ENCODE assay signal across 8 cellular contexts in the genomic region with DNA sequence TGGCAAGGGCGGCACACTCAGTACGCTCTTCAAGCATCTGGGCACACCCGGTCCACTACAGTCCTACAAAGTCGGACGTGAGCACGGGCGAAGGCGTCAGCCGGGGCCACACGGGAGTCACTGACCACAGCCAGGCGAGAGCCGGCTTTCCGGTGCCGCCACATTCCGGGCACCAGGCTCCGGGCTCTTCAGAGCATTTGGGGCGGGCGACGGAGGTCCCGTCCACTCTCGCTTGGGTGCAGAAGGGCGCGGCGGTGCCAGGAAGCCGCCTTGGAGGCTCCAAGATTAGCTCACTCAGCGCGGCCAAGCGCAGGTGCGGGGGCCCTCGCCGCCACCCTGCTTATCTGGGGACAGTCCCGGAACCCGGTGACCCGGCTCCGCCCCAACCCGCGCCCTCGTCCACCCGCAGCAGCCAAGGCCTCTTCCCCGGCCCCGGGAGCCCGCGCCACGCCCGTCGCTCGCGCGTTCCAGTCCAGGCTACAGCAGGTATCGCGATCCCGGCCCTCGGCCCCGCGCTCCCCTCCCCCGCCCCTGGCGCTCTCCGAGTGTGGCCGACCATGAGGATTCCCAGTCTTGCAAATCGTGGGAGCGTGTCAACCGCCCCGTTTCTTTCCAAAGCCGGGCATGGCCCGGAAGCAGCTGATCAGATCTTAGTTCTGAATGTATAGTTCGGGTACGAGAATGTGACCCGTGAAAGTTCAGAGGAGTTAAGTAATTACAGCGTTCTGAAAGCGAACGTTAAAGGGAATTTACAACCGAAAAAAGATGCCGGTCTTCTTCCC. TPM values are rescaled to one million over a fixed set of nuclear protein-coding genes. Genes with fewer than 3 reads are reported as not detected.
DNase-seq lines count a peak whose midpoint lies in the region; ATAC-seq, FAIRE-seq and TF ChIP-seq lines count a peak whose summit lies in the region.

TSS of gene ADPRH (plus strand) at position 127 of the 782 bp plus-strand sequence. CDS start 2,678 bp downstream, outside the sequence.

- H3K36me3 ChIP-seq in BE2C (no peaks in the 10 kb centered on the region), pancreas (no peaks in the 10 kb centered on the region), aorta (ENCODE audit: control insufficient read depth in 1 of 2, insufficient read depth in 2 of 2, low read length in 1 of 2) (no peaks in the 10 kb centered on the region)

- peak within 1 kb of the TSS; percentile 57 for H3K4me3 ChIP-seq in BE2C (ENCODE audit: low read depth, low read length)
- peak within 1 kb of the TSS; percentile 40 to 69 (median 52) for H3K4me3 ChIP-seq in pancreas
- H3K4me3 ChIP-seq in aorta (ENCODE audit: low read length in 2 of 2) = peak within 1 kb of the TSS; percentile 49 to 83

- WGBS in pancreas, 2 donors = 0% methylated on average over 73 of the region's 73 CpGs
- WGBS in aorta, 2 donors = 0 to 1% methylated on average over 72 to 73 of the region's 73 CpGs

- ATAC-seq in GM18909 (IDR thresholded peaks at IDR 0.05; ENCODE audit: poor library complexity, unreplicated experiment) (peak; percentile 73), HG03103 (IDR thresholded peaks at IDR 0.05; ENCODE audit: low read depth, unreplicated experiment) (peak; percentile 49), Right ventricle myocardium superior (ENCODE audit: poor library complexity) (peak; percentile 96), pancreas (peak; percentile 94 to 98 (median 96)), aorta (ENCODE audit: low FRiP score) (peak; percentile 95)
- peak; percentile 91 for ATAC-seq in activated naive CD4-positive, alpha-beta T cell treated with anti-CD3 and anti-CD28 coated beads, Interleukin-2, amount 50 U/mL, for 72 hours

- H3K36me3 Mint-ChIP-seq in activated naive CD4-positive, alpha-beta T cell treated with anti-CD3 and anti-CD28 coated beads, Interleukin-2, amount 50 U/mL, for 72 hours = peaks cover 0 to 5% of the 10 kb centered on the region in 2 donors

- H3K9me3 Mint-ChIP-seq in activated naive CD4-positive, alpha-beta T cell treated with anti-CD3 and anti-CD28 coated beads, Interleukin-2, amount 50 U/mL, for 72 hours = no peaks in the 10 kb centered on the region

- H3K27me3 ChIP-seq in BE2C (no peaks in the 10 kb centered on the region), pancreas (no peaks in the 10 kb centered on the region), aorta (ENCODE audit: control insufficient read depth in 1 of 2, insufficient read depth in 2 of 2, low read length in 1 of 2) (no peaks in the 10 kb centered on the region)

- DNase-seq in BE2C = peak; percentile 74
- DNase-seq in OCI-M1 (lab: John Stamatoyannopoulos, UW) = peak; percentile 54
- DNase-seq in activated naive CD4-positive, alpha-beta T cell treated with anti-CD3 and anti-CD28 coated beads, Interleukin-2, amount 50 U/mL, for 72 hours (ENCODE audit: low spot score in 2 of 2) = peak; percentile 59 to 81
- peak; percentile 91 for DNase-seq in Right ventricle myocardium superior
- peak; percentile 86 to 94 (median 89) for DNase-seq in pancreas
- peak; percentile 85 to 92 for DNase-seq in aorta

- H3K27ac ChIP-seq in pancreas = peak within 1 kb of the TSS; percentile 82 to 91 (median 89)
- H3K27ac ChIP-seq in aorta (ENCODE audit: low read depth in 1 of 2, low read length in 2 of 2) = peak within 1 kb of the TSS; percentile 23 to 87

- intact Hi-C loops in Right ventricle myocardium superior (cut with DNase I) (no loop called here), pancreas (cut with DNase I) (no loop called here), aorta (cut with DNase I) (loop anchor here in 1 of 2 donors (1.0 to 5.0 kb wide), 3 partner anchors 48 to 97 kb away; partner anchors contain the start of gene COX17)

- H3K4me1 ChIP-seq in BE2C (no peaks in the 10 kb centered on the region), pancreas (peaks cover 0 to 6% (median 0%) of the 10 kb centered on the region in 3 donors), aorta (ENCODE audit: control insufficient read depth in 1 of 2, insufficient read depth in 2 of 2, low read length in 2 of 2) (no peaks in the 10 kb centered on the region)

- FAIRE-seq in pancreas (lab: Jason Lieb, UNC) = no peak

- no peak for TF ChIP-seq CTCF in BE2C (IDR thresholded peaks at IDR 0.05; ENCODE audit: low read depth, low read length)
- TF ChIP-seq CTCF in pancreas (IDR thresholded peaks at IDR 0.05) = no peak

- no peaks in the 10 kb centered on the region for H3K9me3 ChIP-seq in BE2C
- H3K9me3 ChIP-seq in pancreas = no peaks in the 10 kb centered on the region
- no peaks in the 10 kb centered on the region for H3K9me3 ChIP-seq in aorta (ENCODE audit: control insufficient read depth, low read length)

- peak within 1 kb of the TSS; percentile 68 to 84 for H3K27ac Mint-ChIP-seq in activated naive CD4-positive, alpha-beta T cell treated with anti-CD3 and anti-CD28 coated beads, Interleukin-2, amount 50 U/mL, for 72 hours

RNA-seq across cellular contexts. Expression of gene ADPRH, which starts in this region (rescaled TPM):
- 2.7 TPM for polyA plus RNA-seq in BE2C (2012; ENCODE audit: insufficient read depth, insufficient read length, low read depth)
- total RNA-seq in activated naive CD4-positive, alpha-beta T cell treated with anti-CD3 and anti-CD28 coated beads, Interleukin-2, amount 50 U/mL, for 72 hours = 1 to 10 TPM; 3.4 to 5.1 TPM
- total RNA-seq in Right ventricle myocardium superior (12.2 TPM), pancreas (1 to 10 TPM; 4.6 to 9.5 (median 5.9) TPM), aorta (10 to 100 TPM; 13.6 to 13.9 TPM)
- polyA plus RNA-seq in pancreas (1 to 10 TPM; 2.7 to 3.0 TPM), aorta (1 to 10 TPM; 5.6 to 7.5 TPM)

Comparison
In these comparisons a context has a peak if more than half of its experiments do, and no peak if none do; other contexts are left out.
1. Peak in every context shown above with its lines: DNase-seq, ATAC-seq, H3K4me3 ChIP-seq and H3K27ac ChIP-seq.